24 cellular contexts compared by ENCODE assay signal in the genomic region with DNA sequence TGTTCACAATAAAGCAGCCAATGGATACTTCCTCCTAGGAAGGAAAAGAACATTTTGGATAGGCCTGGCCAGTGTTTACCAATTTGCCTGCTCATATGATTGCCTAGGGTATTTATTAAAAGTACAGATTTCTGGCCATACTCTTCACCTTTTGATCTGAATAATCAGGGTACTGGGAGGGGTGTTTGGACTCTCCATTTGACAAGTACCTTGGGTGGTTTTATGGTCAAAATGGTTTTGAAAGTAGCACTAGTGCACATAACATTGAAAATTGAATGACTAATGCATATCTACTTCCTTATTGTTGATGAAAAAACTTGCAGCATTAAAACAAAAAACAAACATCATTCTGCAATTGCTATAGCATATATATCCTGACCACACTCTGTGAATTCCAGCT.
DNase-seq lines count a peak whose midpoint lies in the region; ATAC-seq, FAIRE-seq and TF ChIP-seq lines count a peak whose summit lies in the region.
"Had no signal": no experiment of that assay in that cellular context is flagged by ENCODE, and none has a peak within 500 bp of the region (broad histone marks: within the 10 kb centered on the region; RNA-seq: fewer than 3 reads in every experiment).

No MANE protein-coding gene starts in this region.

- no peaks in the 10 kb centered on the region for H3K9me2 ChIP-seq in SK-N-SH

- no peak for DNase-seq in SK-N-SH
- DNase-seq in GM12878 (ENCODE audit: low read depth, low spot score): no peak
- DNase-seq in adrenal gland: no peak
- DNase-seq: ACHN; BE2C; C1 segment of cervical spinal cord; CD4-positive, alpha-beta memory T cell; CD4-positive, CD25-positive, alpha-beta regulatory T cell; CD8-positive, alpha-beta memory T cell; COR-L47; DMS79 treated with DMSO at 0.1 percent for 48 hours; GF-D8 had no signal

- no peak for TF ChIP-seq CTCF in SK-N-SH (IDR thresholded peaks at IDR 0.05)
- no peak for TF ChIP-seq CTCF in GM12878 (IDR thresholded peaks at IDR 0.05 in 2 of 3, conservative IDR thresholded peaks at IDR 0.05 in 1 of 3; ENCODE audit: control insufficient read depth in 2 of 3, extremely low read depth in 1 of 3, insufficient read depth in 1 of 3, low read depth in 3 of 3, low read length in 3 of 3)
- no peak for TF ChIP-seq CTCF in adrenal gland (IDR thresholded peaks at IDR 0.05)

- peak overlapping the region; percentile 60; the same call in 1 of the 2 replicates for H2AFZ ChIP-seq in SK-N-SH (ENCODE audit: low read depth)
- no peak overlapping the region for H2AFZ ChIP-seq in GM12878 (ENCODE audit: control insufficient read depth, low read depth, low read length)

- in situ Hi-C loops in GM12878 (cut with MboI): no loop called here

- H3K4me3 ChIP-seq in SK-N-SH (ENCODE audit: low read depth in 2 of 2, low read length in 1 of 2) (no peak overlapping the region), GM12878 (no peak overlapping the region), adrenal gland (no peak overlapping the region)
- H3K4me3 ChIP-seq: A549, BLaER1 had no signal

- TF ChIP-seq RAD21 in SK-N-SH (IDR thresholded peaks at IDR 0.05; ENCODE audit: low read length) (no peak), GM12878 (IDR thresholded peaks at IDR 0.05; ENCODE audit: insufficient read depth, low read depth, low read length) (no peak)

- FAIRE-seq in GM12878 (lab: Jason Lieb, UNC): no peak
- FAIRE-seq: A549, G401.6, GM12892, GM18507, GM19239 had no signal

- H3K9ac ChIP-seq in SK-N-SH: no peak overlapping the region
- H3K9ac ChIP-seq in GM12878 (ENCODE audit: control insufficient read depth, insufficient read depth, low read length): no peak overlapping the region
- H3K9ac ChIP-seq: BLaER1 had no signal

- BruUV-seq in GM12878 (replicated peaks; lab: Mats Ljungman, UMichigan): no TSS peak

- H3K27me3 ChIP-seq in SK-N-SH (ENCODE audit: insufficient read depth) (no peaks in the 10 kb centered on the region), GM12878 (replicated peaks in 1 of 2; ENCODE audit: control insufficient read depth in 2 of 2, insufficient read depth in 2 of 2, low read length in 1 of 2) (no peaks in the 10 kb centered on the region), adrenal gland (no peaks in the 10 kb centered on the region)
- H3K27me3 ChIP-seq: BE2C, BLaER1 had no signal

- H4K20me1 ChIP-seq in SK-N-SH (ENCODE audit: insufficient read depth): no peaks in the 10 kb centered on the region
- H4K20me1 ChIP-seq in GM12878 (ENCODE audit: control insufficient read depth, insufficient read depth): no peaks in the 10 kb centered on the region
- H4K20me1 ChIP-seq: BLaER1 had no signal

- POLR2A ChIA-PET in SK-N-SH (lab: Yijun Ruan, JAX): no interaction called here
- POLR2A ChIA-PET in GM12878 (lab: Charles Lee): no interaction called here

- intact Hi-C loops in GM12878 (cut with micrococcal nuclease; ENCODE audit: unreplicated experiment): no loop called here
- intact Hi-C loops in adrenal gland (cut with DNase I): no loop called here

- TF ChIP-seq EP300 in SK-N-SH (IDR thresholded peaks at IDR 0.05; ENCODE audit: borderline replicate concordance in 1 of 2, low read depth in 1 of 2, low read length in 1 of 2) (no peak), GM12878 (IDR thresholded peaks at IDR 0.05; ENCODE audit: borderline replicate concordance in 1 of 2, control insufficient read depth in 1 of 2, low read depth in 2 of 2, low read length in 2 of 2) (no peak)

- RAD21 ChIA-PET in GM12878 (lab: Charles Lee; ENCODE audit: unreplicated experiment): no interaction called here

- H3F3A ChIP-seq in SK-N-SH (replicated peaks; ENCODE audit: insufficient read depth): peaks cover 12% of the 10 kb centered on the region

- no peak for ATAC-seq in SK-N-SH treated with all-trans-retinoic acid at 6 μM for 48 hours
- peak; percentile 61 for ATAC-seq in GM18868 (IDR thresholded peaks at IDR 0.05; ENCODE audit: unreplicated experiment)
- ATAC-seq in HG02610 (IDR thresholded peaks at IDR 0.05; ENCODE audit: unreplicated experiment): peak; percentile 58
- peak; percentile 60 for ATAC-seq in GM12878
- no peak for ATAC-seq in HG03442 (IDR thresholded peaks at IDR 0.05; ENCODE audit: unreplicated experiment)
- ATAC-seq in HG02623 (IDR thresholded peaks at IDR 0.05; ENCODE audit: unreplicated experiment): no peak
- ATAC-seq: A549 had no signal

- no peak overlapping the region for H3K4me2 ChIP-seq in SK-N-SH
- no peak overlapping the region for H3K4me2 ChIP-seq in GM12878 (ENCODE audit: control insufficient read depth, insufficient read depth)
- H3K4me2 ChIP-seq: A549, BLaER1 had no signal

- SMC1A ChIA-PET in GM12878 (lab: Charles Lee; ENCODE audit: uncharacterized antibody, unreplicated experiment): no interaction called here

- H3K79me2 ChIP-seq in SK-N-SH (ENCODE audit: insufficient read depth) (no peaks in the 10 kb centered on the region), GM12878 (ENCODE audit: control insufficient read depth, insufficient read depth, low read length) (no peaks in the 10 kb centered on the region)

- no peaks in the 10 kb centered on the region for H3K9me3 ChIP-seq in SK-N-SH
- no peaks in the 10 kb centered on the region for H3K9me3 ChIP-seq in GM12878 (replicated peaks; ENCODE audit: control insufficient read depth, insufficient read depth, low read length)
- H3K9me3 ChIP-seq in adrenal gland (replicated peaks in 1 of 3): no peaks in the 10 kb centered on the region
- H3K9me3 ChIP-seq: A549, BE2C, BLaER1 had no signal

- H3K27ac ChIP-seq in SK-N-SH (ENCODE audit: low read depth in 2 of 2, low read length in 1 of 2) (peak overlapping the region; percentile 1 to 75; a peak in 2 of 4 replicates), GM12878 (ENCODE audit: control insufficient read depth, insufficient read depth) (no peak overlapping the region), adrenal gland (no peak overlapping the region)
- H3K27ac ChIP-seq: 22Rv1, A549, BLaER1 had no signal

- CTCF ChIA-PET in SK-N-SH (lab: Yijun Ruan, JAX) (no interaction called here), GM12878 (lab: Yijun Ruan, JAX) (no interaction called here)

- H3K4me1 ChIP-seq in SK-N-SH (ENCODE audit: control insufficient read depth in 1 of 2, insufficient read depth in 2 of 2, low read depth in 1 of 2, low read length in 1 of 2) (peaks cover 0 to 2% of the 10 kb centered on the region in 2 experiments; a peak in 2 of 4 replicates), GM12878 (ENCODE audit: control insufficient read depth, insufficient read depth, low read length) (no peaks in the 10 kb centered on the region), adrenal gland (replicated peaks in 1 of 2) (peaks cover 0 to 4% of the 10 kb centered on the region in 2 donors)
- H3K4me1 ChIP-seq: A549, BE2C had no signal

- no peak for TF ChIP-seq POLR2A in GM12878 (IDR thresholded peaks at IDR 0.05; ENCODE audit: low read depth, low read length)
- no peak for TF ChIP-seq POLR2A in adrenal gland (IDR thresholded peaks at IDR 0.05)

- H3K36me3 ChIP-seq in SK-N-SH (replicated peaks in 1 of 2; ENCODE audit: control insufficient read depth in 1 of 2, insufficient read depth in 2 of 2, low read length in 1 of 2): no peaks in the 10 kb centered on the region
- H3K36me3 ChIP-seq in GM12878 (ENCODE audit: control insufficient read depth in 2 of 2, insufficient read depth in 2 of 2, low read length in 1 of 2): no peaks in the 10 kb centered on the region
- H3K36me3 ChIP-seq in adrenal gland (replicated peaks in 1 of 2): no peaks in the 10 kb centered on the region
- H3K36me3 ChIP-seq: BE2C, BLaER1 had no signal

TF ChIP-seq in SK-N-SH, 30 proteins besides CTCF, POLR2A, EP300 and RAD21 (continues in another document):
- no peak for TF ChIP-seq MXI1 (IDR thresholded peaks at IDR 0.05; ENCODE audit: low read depth, low read length)
- no peak for TF ChIP-seq CHD2 (IDR thresholded peaks at IDR 0.05; ENCODE audit: low read length, partially characterized antibody)

TF ChIP-seq in SK-N-SH treated with all-trans-retinoic acid at 6 μM for 48 hours, 23 proteins besides CTCF, POLR2A, EP300 and RAD21 (continues in another document):
- TF ChIP-seq ISL1 (CRISPR knock-in tag; IDR thresholded peaks at IDR 0.05) (no peak), ZNF565 (CRISPR knock-in tag; conservative IDR thresholded peaks at IDR 0.05; ENCODE audit: low read depth) (no peak), PATZ1 (CRISPR knock-in tag; IDR thresholded peaks at IDR 0.05; ENCODE audit: borderline replicate concordance) (no peak), RARB (CRISPR knock-in tag; IDR thresholded peaks at IDR 0.05) (no peak)

TF ChIP-seq in GM12878, 131 proteins besides CTCF, POLR2A, EP300 and RAD21:
- TF ChIP-seq NFIC (IDR thresholded peaks at IDR 0.05; ENCODE audit: low read depth, low read length) (0 out of 2 replicates have a peak, but pooled peaks have one; percentile 22), EZH2 (IDR thresholded peaks at IDR 0.05; ENCODE audit: borderline replicate concordance, control insufficient read depth, low read depth, low read length) (no peak), RUNX3 (IDR thresholded peaks at IDR 0.05; ENCODE audit: low read length) (peak; percentile 69), RFX5 (IDR thresholded peaks at IDR 0.05; ENCODE audit: low read depth, low read length) (no peak), RCOR1 (conservative IDR thresholded peaks at IDR 0.05; ENCODE audit: low read depth, low read length) (no peak), JUNB (IDR thresholded peaks at IDR 0.05) (peak; percentile 50; the same call in 1 of the 2 replicates)

Comparison
In these comparisons a context has a peak if more than half of its experiments do, and no peak if none do; other contexts are left out.
1. H3K27ac ChIP-seq: peak in SK-N-SH (2 of 2); none in GM12878 (single experiment) and adrenal gland (0 of 5).
2. ATAC-seq: peak in GM18868 (single experiment), HG02610 (single experiment) and GM12878 (single experiment); none in SK-N-SH treated with all-trans-retinoic acid at 6 μM for 48 hours (single experiment), HG03442 (single experiment) and HG02623 (single experiment).
3. Of the 26 proteins assayed by ChIP-seq in both GM12878 and SK-N-SH: peak only in GM12878: NFIC; only in SK-N-SH: none; in both: none; in neither: 25.